Comparison of ENCODE assay signal across 10 cellular contexts in genomic region chr2:53202063-53202462, GRCh38.
DNase-seq lines count a peak whose midpoint lies in the region; ATAC-seq, FAIRE-seq and TF ChIP-seq lines count a peak whose summit lies in the region.
"Had no signal": no experiment of that assay in that cellular context is flagged by ENCODE, and none has a peak within 500 bp of the region (broad histone marks: within the 10 kb centered on the region; RNA-seq: fewer than 3 reads in every experiment).

No MANE protein-coding gene starts in this region.

- no peak for ATAC-seq in GM19035 (IDR thresholded peaks at IDR 0.05; ENCODE audit: unreplicated experiment)
- ATAC-seq in HG02763 (IDR thresholded peaks at IDR 0.05; ENCODE audit: unreplicated experiment) = no peak

- peak; percentile 3 for DNase-seq in AG08395 (ENCODE audit: low spot score)
- DNase-seq in KBM-7 = peak; percentile 5
- DNase-seq in SW480 (ENCODE audit: low spot score) = peak; percentile 77
- DNase-seq in nephron progenitor cell = no peak
- DNase-seq in activated CD8-positive, alpha-beta memory T cell treated with anti-CD3 and anti-CD28 coated beads, Interleukin-2, amount 50 U/mL, for 4 hours = no peak
- DNase-seq: activated naive CD4-positive, alpha-beta T cell treated with anti-CD3 and anti-CD28 coated beads for 36 hours had no signal

- peak; percentile 60 for FAIRE-seq in islet of Langerhans (lab: Jason Lieb, UNC)

- H3K27me3 Mint-ChIP-seq in nephron progenitor cell (ENCODE audit: low read depth, poor library complexity) = no peaks in the 10 kb centered on the region
- H3K27me3 Mint-ChIP-seq: IgD-negative memory B cell had no signal

- in situ Hi-C loops in KBM-7 (cut with MboI; ENCODE audit: low pct_unique_long_range_greater_than_20kb, low sequenced_read_pairs) = no loop called here

- H3K9me3 Mint-ChIP-seq in nephron progenitor cell = no peaks in the 10 kb centered on the region
- H3K9me3 Mint-ChIP-seq: activated naive CD4-positive, alpha-beta T cell treated with anti-CD3 and anti-CD28 coated beads for 36 hours; IgD-negative memory B cell had no signal

- no peak overlapping the region for H3K4me3 Mint-ChIP-seq in nephron progenitor cell
- H3K4me3 Mint-ChIP-seq: activated naive CD4-positive, alpha-beta T cell treated with anti-CD3 and anti-CD28 coated beads for 36 hours; IgD-negative memory B cell had no signal

- TF ChIP-seq CTCF in nephron progenitor cell (IDR thresholded peaks at IDR 0.05) = no peak

- H3K4me1 Mint-ChIP-seq in nephron progenitor cell = peaks cover 24% of the 10 kb centered on the region
- H3K4me1 Mint-ChIP-seq: IgD-negative memory B cell had no signal

- no peaks in the 10 kb centered on the region for H3K36me3 Mint-ChIP-seq in nephron progenitor cell (ENCODE audit: low read depth)

- H3K27ac Mint-ChIP-seq in nephron progenitor cell = no peak overlapping the region
- H3K27ac Mint-ChIP-seq: activated naive CD4-positive, alpha-beta T cell treated with anti-CD3 and anti-CD28 coated beads for 36 hours; IgD-negative memory B cell had no signal

Comparison
In these comparisons a context has a peak if more than half of its experiments do, and no peak if none do; other contexts are left out.
1. DNase-seq: peak in AG08395 (single experiment), KBM-7 (single experiment) and SW480 (single experiment); none in nephron progenitor cell (single experiment) and activated CD8-positive, alpha-beta memory T cell treated with anti-CD3 and anti-CD28 coated beads, Interleukin-2, amount 50 U/mL, for 4 hours (single experiment).